23 cellular contexts compared by ENCODE assay signal in genomic region chr13:22194106-22194810, GRCh38.
DNase-seq lines count a peak whose midpoint lies in the region; ATAC-seq lines count a peak whose summit lies in the region.
"Had no signal": no experiment of that assay in that cellular context is flagged by ENCODE, and none has a peak within 500 bp of the region (broad histone marks: within the 10 kb centered on the region; RNA-seq: fewer than 3 reads in every experiment).

No MANE protein-coding gene starts in this region.

- ATAC-seq in left cardiac atrium (peak; percentile 66 to 69), HG02973 (IDR thresholded peaks at IDR 0.05; ENCODE audit: unreplicated experiment) (no peak)
- ATAC-seq: activated CD4-positive, CD25-positive, alpha-beta regulatory T cell treated with anti-CD3 and anti-CD28 coated beads, Interleukin-2, amount 50 U/mL, for 24 hours; left lobe of liver; stimulated activated naive B cell treated with anti-CD40 and anti-IgM and Interleukin-4, amounts not matched to agents 10 μg/mL and 1 μg/mL and 100 μg/mL, for 72 hours; upper lobe of right lung had no signal

- no peak overlapping the region for H4K91ac ChIP-seq in mesenchymal stem cell (ENCODE audit: low read length)

- H2BK12ac ChIP-seq in mesenchymal stem cell (ENCODE audit: low read length in 2 of 2), result no peak overlapping the region

- H4K20me1 ChIP-seq in GM23248 (ENCODE audit: insufficient read depth), result no peaks in the 10 kb centered on the region

- no peaks in the 10 kb centered on the region for H3K9me2 ChIP-seq in GM23248 (ENCODE audit: insufficient read depth)

- DNase-seq in DMS 273 treated with DMSO at 0.1 percent for 48 hours (lab: John Stamatoyannopoulos, UW) (peak; percentile 12), GM23248 (peak; percentile 30), NCI-H69 (lab: John Stamatoyannopoulos, UW) (peak; percentile 25), left cardiac atrium (no peak), mesenchymal stem cell (no peak)
- no peak for DNase-seq in activated effector memory CD4-positive, alpha-beta T cell treated with Interleukin-2 at 50 U/mL for 16 hours
- DNase-seq: activated CD4-positive, alpha-beta T cell treated with anti-CD3 and anti-CD28 coated beads, Interleukin-2, amount 50 U/mL, for 48 hours; CD4-positive, CD25-positive, alpha-beta regulatory T cell; effector memory CD4-positive, alpha-beta T cell; H7; head of caudate nucleus; NCI-H1105; NCI-H2081; stimulated activated CD4-positive, alpha-beta T cell treated with anti-CD3 and anti-CD28 coated beads, Interleukin-4, amount 100 ng/mL, for 4 hours; stimulated activated naive B cell treated with anti-CD40 and anti-IgM and Interleukin-4, amounts not matched to agents 10 μg/mL and 1 μg/mL and 100 μg/mL, for 72 hours; upper lobe of right lung had no signal

- H3K4me3 ChIP-seq in GM23248, result no peak overlapping the region
- H3K4me3 ChIP-seq in mesenchymal stem cell (ENCODE audit: insufficient read depth in 1 of 2, low read depth in 1 of 2, low read length in 2 of 2), result no peak overlapping the region
- H3K4me3 ChIP-seq: breast epithelium, coronary artery, prostate gland, SK-N-MC, upper lobe of right lung had no signal

- no peak overlapping the region for H4K8ac ChIP-seq in mesenchymal stem cell (ENCODE audit: low read length)

- H3K9me3 ChIP-seq in GM23248 (ENCODE audit: low read depth) (no peaks in the 10 kb centered on the region), mesenchymal stem cell (ENCODE audit: control insufficient read depth, low read length) (no peaks in the 10 kb centered on the region)
- H3K9me3 ChIP-seq: breast epithelium, prostate gland, upper lobe of right lung had no signal

- no peak overlapping the region for H3K27ac ChIP-seq in GM23248
- H3K27ac ChIP-seq in mesenchymal stem cell (ENCODE audit: low read length, poor library complexity, severe bottlenecking), result no peak overlapping the region
- H3K27ac ChIP-seq: breast epithelium, coronary artery, prostate gland, SK-N-MC, upper lobe of right lung had no signal

- H2AFZ ChIP-seq in GM23248 (no peak overlapping the region), mesenchymal stem cell (ENCODE audit: low read depth, low read length) (no peak overlapping the region)

- H3K4me1 ChIP-seq in GM23248 (ENCODE audit: insufficient read depth), result no peaks in the 10 kb centered on the region
- H3K4me1 ChIP-seq in mesenchymal stem cell (ENCODE audit: control insufficient read depth, insufficient read depth, low read depth, low read length), result no peaks in the 10 kb centered on the region
- H3K4me1 ChIP-seq: breast epithelium, prostate gland, upper lobe of right lung had no signal

- H3K36me3 ChIP-seq in GM23248 (ENCODE audit: low read depth) (no peaks in the 10 kb centered on the region), mesenchymal stem cell (ENCODE audit: control insufficient read depth in 1 of 2, insufficient read depth in 2 of 2, low read depth in 1 of 2, low read length in 2 of 2) (no peaks in the 10 kb centered on the region)
- H3K36me3 ChIP-seq: breast epithelium, prostate gland, upper lobe of right lung had no signal

- H3K9ac ChIP-seq in GM23248 (no peak overlapping the region), mesenchymal stem cell (ENCODE audit: low read length) (no peak overlapping the region)

- no peak overlapping the region for H2AK5ac ChIP-seq in mesenchymal stem cell (ENCODE audit: low read length, severe bottlenecking)

- H3K23ac ChIP-seq in mesenchymal stem cell (ENCODE audit: low read length in 2 of 2), result no peak overlapping the region

- in situ Hi-C loops in GM23248 (cut with MboI), result no loop called here

- H3K4me2 ChIP-seq in GM23248 (ENCODE audit: unreplicated experiment) (no peak overlapping the region), mesenchymal stem cell (ENCODE audit: low read length, poor library complexity, severe bottlenecking) (no peak overlapping the region)

- no peak overlapping the region for H3K4ac ChIP-seq in mesenchymal stem cell (ENCODE audit: low read depth in 1 of 2, low read length in 2 of 2)

- H3K14ac ChIP-seq in mesenchymal stem cell (ENCODE audit: low read length in 2 of 2), result no peak overlapping the region

- H2BK5ac ChIP-seq in mesenchymal stem cell (ENCODE audit: low read depth, low read length, poor library complexity, severe bottlenecking), result no peak overlapping the region

- H3K79me1 ChIP-seq in mesenchymal stem cell (replicated peaks; ENCODE audit: low read length, poor library complexity, severe bottlenecking), result peaks cover 1% of the 10 kb centered on the region

- H3K79me2 ChIP-seq in GM23248 (ENCODE audit: insufficient read depth), result no peaks in the 10 kb centered on the region

- H3K18ac ChIP-seq in mesenchymal stem cell (ENCODE audit: low read depth in 1 of 2, low read length in 2 of 2), result no peak overlapping the region

- intact Hi-C loops in left cardiac atrium (cut with DNase I), result no loop called here

- no peak overlapping the region for H2BK15ac ChIP-seq in mesenchymal stem cell (ENCODE audit: low read depth, poor library complexity, severe bottlenecking)

- WGBS in GM23248 (ENCODE audit: low coverage in 1 of 2, low lambda C conversion rate in 2 of 2, missing lambda C conversion rate in 2 of 2), 2 experiments, result 1 to 5% methylated on average over 9 of the region's 9 CpGs
- WGBS in mesenchymal stem cell, result 70% methylated on average over 8 of the region's 9 CpGs

- H3F3A ChIP-seq in GM23248 (ENCODE audit: insufficient read depth), result no peaks in the 10 kb centered on the region

- no peak overlapping the region for H2BK120ac ChIP-seq in mesenchymal stem cell (ENCODE audit: low read depth, low read length)

- H3K27me3 ChIP-seq in GM23248 (replicated peaks; ENCODE audit: insufficient read depth) (no peaks in the 10 kb centered on the region), mesenchymal stem cell (ENCODE audit: control insufficient read depth in 1 of 2, insufficient read depth in 1 of 2, low read length in 2 of 2) (no peaks in the 10 kb centered on the region)
- H3K27me3 ChIP-seq: breast epithelium, upper lobe of right lung had no signal

Comparison
In these comparisons a context has a peak if more than half of its experiments do, and no peak if none do; other contexts are left out.
1. DNase-seq: peak in DMS 273 treated with DMSO at 0.1 percent for 48 hours (single experiment), GM23248 (single experiment) and NCI-H69 (single experiment); none in left cardiac atrium (single experiment), activated effector memory CD4-positive, alpha-beta T cell treated with Interleukin-2 at 50 U/mL for 16 hours (single experiment) and mesenchymal stem cell (single experiment).